Comparison of ENCODE assay signal across 24 cellular contexts in genomic region chr22:27808730-27809129, GRCh38.
"Had no signal": no experiment of that assay in that cellular context is flagged by ENCODE, and none has a peak within 500 bp of the region (broad histone marks: within the 10 kb centered on the region; RNA-seq: fewer than 3 reads in every experiment).

No MANE protein-coding gene starts in this region.

- H3K36me3 ChIP-seq: Peyer's patch had no signal

- ATAC-seq: activated CD8-positive, alpha-beta memory T cell treated with anti-CD3 and anti-CD28 coated beads, Interleukin-2, amount 10 ng/mL, durations not matched to agents 7 days and 5 days; body of pancreas had no signal

- H3K9me3 Mint-ChIP-seq: activated CD4-positive, alpha-beta T cell treated with anti-CD3 and anti-CD28 coated beads, Interleukin-2, amount 10 ng/mL, durations not matched to agents 24 days and 14 days; activated naive CD4-positive, alpha-beta T cell treated with anti-CD3 and anti-CD28 coated beads, Interleukin-2, amount 50 U/mL, for 24 hours; activated T-cell treated with anti-CD3 and anti-CD28 coated beads, Interleukin-2, amount 50 U/mL, for 24 hours; activated T-helper 1 cell treated with anti-CD3 and anti-CD28 coated beads, Interleukin-12 subunit alpha, Interleukin-12 subunit beta, Interleukin-2, Interleukin-4 antibody, amounts not matched to agents 30 ng/mL and 10 ng/mL and 1 ng/mL, durations not matched to agents 14 hours and 24 hours and 36 hours; central memory CD8-positive, alpha-beta T cell; T-helper 1 cell treated with Interleukin-12 subunit alpha and Interleukin-12 subunit beta and Interleukin-4 antibody, amounts not matched to agents 30 μg/mL and 1 μg/mL, for 36 hours; WTC11 had no signal

- H3K4me3 Mint-ChIP-seq: activated CD4-positive, alpha-beta T cell treated with anti-CD3 and anti-CD28 coated beads, Interleukin-2, amount 10 ng/mL, durations not matched to agents 24 days and 14 days; activated CD8-positive, alpha-beta memory T cell treated with anti-CD3 and anti-CD28 coated beads, Interleukin-2, amount 10 ng/mL, durations not matched to agents 7 days and 5 days; activated naive CD4-positive, alpha-beta T cell treated with anti-CD3 and anti-CD28 coated beads, Interleukin-2, amount 50 U/mL, for 24 hours; activated T-cell treated with anti-CD3 and anti-CD28 coated beads, Interleukin-2, amount 50 U/mL, for 24 hours; activated T-helper 1 cell treated with anti-CD3 and anti-CD28 coated beads, Interleukin-12 subunit alpha, Interleukin-12 subunit beta, Interleukin-2, Interleukin-4 antibody, amounts not matched to agents 30 ng/mL and 10 ng/mL and 1 ng/mL, durations not matched to agents 14 hours and 24 hours and 36 hours; central memory CD8-positive, alpha-beta T cell; T-helper 1 cell treated with Interleukin-12 subunit alpha and Interleukin-12 subunit beta and Interleukin-4 antibody, amounts not matched to agents 30 μg/mL and 1 μg/mL, for 36 hours; WTC11 had no signal

- H3K4me1 ChIP-seq: Peyer's patch had no signal

- H3K4me3 ChIP-seq: body of pancreas, Peyer's patch had no signal

- H3K27me3 ChIP-seq: body of pancreas, Peyer's patch had no signal

- H3K27ac ChIP-seq: body of pancreas, Peyer's patch, RWPE1 had no signal

- H3K36me3 Mint-ChIP-seq: activated CD8-positive, alpha-beta memory T cell treated with anti-CD3 and anti-CD28 coated beads, Interleukin-2, amount 10 ng/mL, durations not matched to agents 7 days and 5 days; activated naive CD4-positive, alpha-beta T cell treated with anti-CD3 and anti-CD28 coated beads, Interleukin-2, amount 50 U/mL, for 24 hours; WTC11 had no signal

- DNase-seq: activated CD4-positive, alpha-beta T cell treated with anti-CD3 and anti-CD28 coated beads, Interleukin-2, amount 10 ng/mL, durations not matched to agents 24 days and 14 days; activated CD4-positive, alpha-beta T cell treated with anti-CD3 and anti-CD28 coated beads, Interleukin-2, amount 50 U/mL, for 48 hours; activated CD4-positive, CD25-positive, alpha-beta regulatory T cell treated with anti-CD3 and anti-CD28 coated beads, Interleukin-2, amount 50 U/mL, for 72 hours; activated CD8-positive, alpha-beta memory T cell treated with anti-CD3 and anti-CD28 coated beads, Interleukin-2, amount 10 ng/mL, durations not matched to agents 7 days and 5 days; activated effector memory CD4-positive, alpha-beta T cell treated with Interleukin-2 at 50 U/mL for 16 hours; activated naive CD4-positive, alpha-beta T cell; activated T-cell treated with anti-CD3 and anti-CD28 coated beads, Interleukin-2, amount 50 U/mL, for 24 hours; body of pancreas; Kasumi-1; KBM-7; NCI-H1105 treated with DMSO at 0.1 percent for 48 hours; NCI-H1436 treated with DMSO at 0.1 percent for 48 hours; NCI-H187 treated with DMSO at 0.1 percent for 48 hours; NCI-H2081 treated with DMSO at 0.1 percent for 48 hours; NCI-H2227 treated with DMSO at 0.1 percent for 48 hours; NCI-H774; Peyer's patch; Right ventricle myocardium superior had no signal

- H3K27ac Mint-ChIP-seq: activated CD4-positive, alpha-beta T cell treated with anti-CD3 and anti-CD28 coated beads, Interleukin-2, amount 10 ng/mL, durations not matched to agents 24 days and 14 days; activated CD8-positive, alpha-beta memory T cell treated with anti-CD3 and anti-CD28 coated beads, Interleukin-2, amount 10 ng/mL, durations not matched to agents 7 days and 5 days; activated naive CD4-positive, alpha-beta T cell treated with anti-CD3 and anti-CD28 coated beads, Interleukin-2, amount 50 U/mL, for 24 hours; activated T-cell treated with anti-CD3 and anti-CD28 coated beads, Interleukin-2, amount 50 U/mL, for 24 hours; activated T-helper 1 cell treated with anti-CD3 and anti-CD28 coated beads, Interleukin-12 subunit alpha, Interleukin-12 subunit beta, Interleukin-2, Interleukin-4 antibody, amounts not matched to agents 30 ng/mL and 10 ng/mL and 1 ng/mL, durations not matched to agents 14 hours and 24 hours and 36 hours; T-helper 1 cell treated with Interleukin-12 subunit alpha and Interleukin-12 subunit beta and Interleukin-4 antibody, amounts not matched to agents 30 μg/mL and 1 μg/mL, for 36 hours; WTC11 had no signal

- H3K9me3 ChIP-seq: body of pancreas, Peyer's patch had no signal
